ENCODE assay signal across 9 cellular contexts in genomic region chr2:224910535-224910934, GRCh38.
DNase-seq lines count a peak whose midpoint lies in the region; ATAC-seq, FAIRE-seq and TF ChIP-seq lines count a peak whose summit lies in the region.
"Had no signal": no experiment of that assay in that cellular context is flagged by ENCODE, and none has a peak within 500 bp of the region (broad histone marks: within the 10 kb centered on the region; RNA-seq: fewer than 3 reads in every experiment).

No MANE protein-coding gene starts in this region.

- CTCF ChIA-PET in activated naive CD4-positive, alpha-beta T cell treated with anti-CD3 and anti-CD28 coated beads, Interleukin-2, amount 10 ng/mL, durations not matched to agents 7 days and 5 days (lab: Charles Lee): no interaction called here
- CTCF ChIA-PET in K562 (lab: Yijun Ruan, JAX; ENCODE audit: low intra/inter-chr PET ratio): no interaction called here

- H3K4me2 ChIP-seq in K562 (ENCODE audit: insufficient read depth, low read length): no peak overlapping the region

- WGBS in K562 (ENCODE audit: insufficient coverage, low coverage, missing lambda C conversion rate): 0% methylated on average over 1 of the region's 1 CpG
- 31 to 38% methylated on average over 1 of the region's 1 CpG for WGBS in upper lobe of left lung, 2 donors

- H3K4me1 ChIP-seq in K562 (replicated peaks in 1 of 2; ENCODE audit: control insufficient read depth in 2 of 2, insufficient read depth in 2 of 2, low read length in 2 of 2): no peaks in the 10 kb centered on the region
- H3K4me1 ChIP-seq in kidney (ENCODE audit: control insufficient read depth in 1 of 2, insufficient read depth in 1 of 2, low read depth in 1 of 2, low read length in 2 of 2): peaks cover 0 to 4% of the 10 kb centered on the region in 2 donors
- H3K4me1 ChIP-seq in upper lobe of left lung: peaks cover 7 to 14% (median 9%) of the 10 kb centered on the region in 4 donors

- H3K9me3 ChIP-seq in K562 (replicated peaks; ENCODE audit: control insufficient read depth, insufficient read depth, low read depth, low read length): no peaks in the 10 kb centered on the region
- H3K9me3 ChIP-seq in kidney (ENCODE audit: control insufficient read depth in 1 of 2, low read length in 2 of 2): no peaks in the 10 kb centered on the region
- H3K9me3 ChIP-seq in upper lobe of left lung: no peaks in the 10 kb centered on the region

- H3K27me3 ChIP-seq in K562 (ENCODE audit: control insufficient read depth in 2 of 2, insufficient read depth in 2 of 2, low read length in 2 of 2) (no peaks in the 10 kb centered on the region), upper lobe of left lung (no peaks in the 10 kb centered on the region)

- no peaks in the 10 kb centered on the region for H4K20me1 ChIP-seq in K562 (replicated peaks; ENCODE audit: control insufficient read depth, insufficient read depth, low read length)

- DNase-seq in activated naive CD4-positive, alpha-beta T cell treated with anti-CD3 and anti-CD28 coated beads, Interleukin-2, amount 10 ng/mL, durations not matched to agents 7 days and 5 days: no peak
- DNase-seq in activated naive CD4-positive, alpha-beta T cell (lab: John Stamatoyannopoulos, UW): no peak
- DNase-seq in K562 (ENCODE audit: extremely low read depth in 1 of 4, low spot score in 3 of 4) (no peak), kidney (no peak), upper lobe of left lung (no peak), NCI-H1092 (lab: John Stamatoyannopoulos, UW) (no peak), D341Med (ENCODE audit: low spot score) (no peak), NCI-H1105 treated with DMSO at 0.1 percent for 48 hours (lab: John Stamatoyannopoulos, UW) (no peak)

- POLR2A ChIA-PET in K562 (lab: Yijun Ruan, JAX): no interaction called here

- H3K9me1 ChIP-seq in K562 (ENCODE audit: control insufficient read depth, insufficient read depth, low read length): no peaks in the 10 kb centered on the region

- no peaks in the 10 kb centered on the region for H3K9me3 Mint-ChIP-seq in activated naive CD4-positive, alpha-beta T cell treated with anti-CD3 and anti-CD28 coated beads, Interleukin-2, amount 10 ng/mL, durations not matched to agents 7 days and 5 days

- no peaks in the 10 kb centered on the region for H3K79me2 ChIP-seq in K562 (ENCODE audit: control insufficient read depth, insufficient read depth, low read length)

- no peak for TF ChIP-seq RAD21 in K562 (CRISPR knock-in tag; conservative IDR thresholded peaks at IDR 0.05 in 1 of 2, IDR thresholded peaks at IDR 0.05 in 1 of 2)

- no peaks in the 10 kb centered on the region for H3K27me3 Mint-ChIP-seq in activated naive CD4-positive, alpha-beta T cell treated with anti-CD3 and anti-CD28 coated beads, Interleukin-2, amount 10 ng/mL, durations not matched to agents 7 days and 5 days

- TF ChIP-seq EP300 in K562 (IDR thresholded peaks at IDR 0.05; ENCODE audit: low read length): no peak
- TF ChIP-seq EP300 in upper lobe of left lung (IDR thresholded peaks at IDR 0.05): no peak

- no peak overlapping the region for H3K4me3 Mint-ChIP-seq in activated naive CD4-positive, alpha-beta T cell treated with anti-CD3 and anti-CD28 coated beads, Interleukin-2, amount 10 ng/mL, durations not matched to agents 7 days and 5 days

- H3K36me3 ChIP-seq in K562 (ENCODE audit: control insufficient read depth, insufficient read depth, low read length) (no peaks in the 10 kb centered on the region), kidney (ENCODE audit: control insufficient read depth in 1 of 2, insufficient read depth in 2 of 2, low read length in 2 of 2) (no peaks in the 10 kb centered on the region), upper lobe of left lung (no peaks in the 10 kb centered on the region)

- H2AFZ ChIP-seq in K562 (ENCODE audit: low read depth, low read length): no peak overlapping the region

- intact Hi-C loops in K562 (cut with micrococcal nuclease): no loop called here
- intact Hi-C loops in kidney (cut with DNase I): no loop called here

- peak overlapping the region; percentile 43 for H3K27ac Mint-ChIP-seq in activated naive CD4-positive, alpha-beta T cell treated with anti-CD3 and anti-CD28 coated beads, Interleukin-2, amount 10 ng/mL, durations not matched to agents 7 days and 5 days

- peaks cover 39% of the 10 kb centered on the region for H3K4me1 Mint-ChIP-seq in activated naive CD4-positive, alpha-beta T cell treated with anti-CD3 and anti-CD28 coated beads, Interleukin-2, amount 10 ng/mL, durations not matched to agents 7 days and 5 days

- no peak for ATAC-seq in K562
- peak in 1 of 2 donors; percentile 81 for ATAC-seq in upper lobe of left lung (ENCODE audit: low FRiP score in 2 of 2)

- no peak for TF ChIP-seq POLR2A in K562 (conservative IDR thresholded peaks at IDR 0.05)
- no peak for TF ChIP-seq POLR2A in upper lobe of left lung (IDR thresholded peaks at IDR 0.05)

- H3K4me3 ChIP-seq in K562 (no peak overlapping the region), kidney (ENCODE audit: low read length in 2 of 2) (no peak overlapping the region), upper lobe of left lung (no peak overlapping the region)

- no peak for TF ChIP-seq CTCF in K562 (IDR thresholded peaks at IDR 0.05 in 2 of 3, conservative IDR thresholded peaks at IDR 0.05 in 1 of 3; ENCODE audit: insufficient read depth in 2 of 3, low read depth in 1 of 3, low read length in 3 of 3)
- no peak for TF ChIP-seq CTCF in kidney (IDR thresholded peaks at IDR 0.05; ENCODE audit: borderline replicate concordance, extremely low read depth, insufficient read depth)
- no peak for TF ChIP-seq CTCF in upper lobe of left lung (IDR thresholded peaks at IDR 0.05)

- FAIRE-seq in K562 (lab: Jason Lieb, UNC): no peak
- no peak for FAIRE-seq in kidney (lab: Jason Lieb, UNC)

- no TSS peak for BruUV-seq in K562 (replicated peaks; lab: Mats Ljungman, UMichigan)

- peaks cover 60% of the 10 kb centered on the region for H3K36me3 Mint-ChIP-seq in activated naive CD4-positive, alpha-beta T cell treated with anti-CD3 and anti-CD28 coated beads, Interleukin-2, amount 10 ng/mL, durations not matched to agents 7 days and 5 days

- no peak overlapping the region for H3K9ac ChIP-seq in K562 (ENCODE audit: insufficient read depth in 1 of 2, low read depth in 2 of 2, low read length in 2 of 2)
- peak overlapping the region in 1 of 2 donors; percentile 2 for H3K9ac ChIP-seq in kidney (ENCODE audit: low read length in 2 of 2)

- H3K27ac ChIP-seq in K562 (ENCODE audit: extremely low read depth, low read depth, low read length) (no peak overlapping the region), kidney (ENCODE audit: low read depth in 2 of 2, low read length in 2 of 2) (peak overlapping the region; percentile 66 to 86), upper lobe of left lung (peak overlapping the region; percentile 26 to 60 (median 42))
- H3K27ac ChIP-seq: RWPE1 had no signal

- in situ Hi-C loops in K562 (cut with MboI): no loop called here

TF ChIP-seq in K562, 482 proteins besides CTCF, POLR2A, EP300 and RAD21:
- no peak for TF ChIP-seq TCF7 (IDR thresholded peaks at IDR 0.05; ENCODE audit: borderline replicate concordance)
- peak; percentile 20; the same call in 1 of the 2 replicates for TF ChIP-seq SMARCE1 (IDR thresholded peaks at IDR 0.05)
- peak; percentile 41 for TF ChIP-seq ARID1B (IDR thresholded peaks at IDR 0.05)
